Comparison of ENCODE assay signal across 10 cellular contexts in the genomic region with DNA sequence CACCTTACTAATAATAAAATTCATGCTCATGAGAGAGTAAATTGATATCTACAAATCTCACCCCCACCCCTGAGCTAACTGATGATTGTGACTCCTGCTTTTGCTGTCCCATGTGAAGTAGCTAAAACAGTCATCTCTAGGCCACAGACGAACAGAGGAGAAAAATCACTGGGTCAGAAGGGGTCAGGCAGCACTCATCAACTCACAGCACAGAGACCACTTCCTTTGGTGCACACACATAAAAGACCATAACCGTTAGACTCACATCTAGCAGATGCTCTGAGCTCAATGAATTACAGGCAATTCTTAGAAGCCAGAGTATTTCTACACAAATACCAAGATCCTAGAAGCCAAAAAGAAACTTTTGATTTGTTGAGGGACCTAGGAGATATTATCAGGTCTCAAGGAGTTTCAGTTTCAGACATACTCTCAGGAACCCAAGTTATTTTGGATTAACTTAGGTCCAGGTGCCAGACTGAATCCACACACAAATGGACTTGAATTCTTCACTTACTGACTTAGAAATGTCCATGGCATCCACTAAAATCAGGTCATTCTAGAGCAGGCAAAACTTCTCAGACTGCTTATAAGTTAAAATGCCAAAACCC.
DNase-seq lines count a peak whose midpoint lies in the region; ATAC-seq and TF ChIP-seq lines count a peak whose summit lies in the region.
"Had no signal": no experiment of that assay in that cellular context is flagged by ENCODE, and none has a peak within 500 bp of the region (broad histone marks: within the 10 kb centered on the region; RNA-seq: fewer than 3 reads in every experiment).

No MANE protein-coding gene starts in this region.

- H3K4me3 Mint-ChIP-seq in activated T-cell treated with anti-CD3 and anti-CD28 coated beads, Interleukin-2, amount 50 U/mL, for 24 hours = no peak overlapping the region
- H3K4me3 Mint-ChIP-seq in stimulated activated memory B cell treated with anti-CD40 and anti-IgM and Interleukin-4, amounts not matched to agents 10 μg/mL and 1 μg/mL and 100 μg/mL, for 72 hours = peak overlapping the region; percentile 52

- no peak overlapping the region for H3K4me3 ChIP-seq in esophagus muscularis mucosa
- H3K4me3 ChIP-seq: SK-N-MC had no signal

- no peaks in the 10 kb centered on the region for H3K36me3 Mint-ChIP-seq in activated T-cell treated with anti-CD3 and anti-CD28 coated beads, Interleukin-2, amount 50 U/mL, for 24 hours (ENCODE audit: low read depth)
- peaks cover 18% of the 10 kb centered on the region for H3K36me3 Mint-ChIP-seq in stimulated activated memory B cell treated with anti-CD40 and anti-IgM and Interleukin-4, amounts not matched to agents 10 μg/mL and 1 μg/mL and 100 μg/mL, for 72 hours

- no peaks in the 10 kb centered on the region for H3K27me3 ChIP-seq in esophagus muscularis mucosa

- H3K27ac Mint-ChIP-seq in activated T-cell treated with anti-CD3 and anti-CD28 coated beads, Interleukin-2, amount 50 U/mL, for 24 hours = peak overlapping the region; percentile 18
- peak overlapping the region; percentile 54 for H3K27ac Mint-ChIP-seq in stimulated activated memory B cell treated with anti-CD40 and anti-IgM and Interleukin-4, amounts not matched to agents 10 μg/mL and 1 μg/mL and 100 μg/mL, for 72 hours

- no peak for TF ChIP-seq POLR2A in esophagus muscularis mucosa (IDR thresholded peaks at IDR 0.05; ENCODE audit: low read depth)

- no peaks in the 10 kb centered on the region for H3K9me3 Mint-ChIP-seq in activated T-cell treated with anti-CD3 and anti-CD28 coated beads, Interleukin-2, amount 50 U/mL, for 24 hours
- H3K9me3 Mint-ChIP-seq in stimulated activated memory B cell treated with anti-CD40 and anti-IgM and Interleukin-4, amounts not matched to agents 10 μg/mL and 1 μg/mL and 100 μg/mL, for 72 hours = peaks cover 6% of the 10 kb centered on the region

- peak; percentile 78 for ATAC-seq in HG02678 (IDR thresholded peaks at IDR 0.05; ENCODE audit: unreplicated experiment)
- ATAC-seq in HG03571 (IDR thresholded peaks at IDR 0.05; ENCODE audit: unreplicated experiment) = peak; percentile 94
- peak; percentile 85 for ATAC-seq in stimulated activated memory B cell treated with anti-CD40 and anti-IgM and Interleukin-4, amounts not matched to agents 10 μg/mL and 1 μg/mL and 100 μg/mL, for 72 hours
- ATAC-seq: left lobe of liver had no signal

- no peak overlapping the region for H3K27ac ChIP-seq in esophagus muscularis mucosa (replicated peaks in 1 of 4)
- H3K27ac ChIP-seq: SK-N-MC had no signal

- H3K4me1 Mint-ChIP-seq in activated T-cell treated with anti-CD3 and anti-CD28 coated beads, Interleukin-2, amount 50 U/mL, for 24 hours (ENCODE audit: low read depth) = peaks cover 22% of the 10 kb centered on the region
- peaks cover 77% of the 10 kb centered on the region for H3K4me1 Mint-ChIP-seq in stimulated activated memory B cell treated with anti-CD40 and anti-IgM and Interleukin-4, amounts not matched to agents 10 μg/mL and 1 μg/mL and 100 μg/mL, for 72 hours

- H3K4me1 ChIP-seq in esophagus muscularis mucosa = no peaks in the 10 kb centered on the region

- 64% methylated on average over 2 of the region's 2 CpGs for WGBS in esophagus muscularis mucosa

- DNase-seq in activated T-cell treated with anti-CD3 and anti-CD28 coated beads, Interleukin-2, amount 50 U/mL, for 24 hours = no peak
- DNase-seq in activated T-cell treated with anti-CD3 and anti-CD28 coated beads for 4 hours = no peak
- DNase-seq in medulla oblongata (ENCODE audit: extremely low spot score) = no peak
- DNase-seq in esophagus muscularis mucosa (ENCODE audit: extremely low spot score) = no peak
- no peak for DNase-seq in NCI-H1048 (lab: John Stamatoyannopoulos, UW)

- no peak for TF ChIP-seq EP300 in esophagus muscularis mucosa (IDR thresholded peaks at IDR 0.05)

- H3K36me3 ChIP-seq in esophagus muscularis mucosa = no peaks in the 10 kb centered on the region

- peaks cover 4% of the 10 kb centered on the region for H3K27me3 Mint-ChIP-seq in activated T-cell treated with anti-CD3 and anti-CD28 coated beads, Interleukin-2, amount 50 U/mL, for 24 hours
- no peaks in the 10 kb centered on the region for H3K27me3 Mint-ChIP-seq in stimulated activated memory B cell treated with anti-CD40 and anti-IgM and Interleukin-4, amounts not matched to agents 10 μg/mL and 1 μg/mL and 100 μg/mL, for 72 hours

- TF ChIP-seq CTCF in esophagus muscularis mucosa (IDR thresholded peaks at IDR 0.05) = no peak

- intact Hi-C loops in esophagus muscularis mucosa (cut with DNase I) = no loop called here

- no peaks in the 10 kb centered on the region for H3K9me3 ChIP-seq in esophagus muscularis mucosa
